ENCODE assay signal across 6 cellular contexts in genomic region chr15:79738198-79738597, GRCh38.
"Had no signal": no experiment of that assay in that cellular context is flagged by ENCODE, and none has a peak within 500 bp of the region (broad histone marks: within the 10 kb centered on the region; RNA-seq: fewer than 3 reads in every experiment).

No MANE protein-coding gene starts in this region.

- ATAC-seq: GM23338, HepG2 had no signal

- H3K4me2 ChIP-seq: GM23338 had no signal

- H2AFZ ChIP-seq: GM23338 had no signal

- DNase-seq: H9, HCEC 1CT, KBM-7 had no signal

- H3K4me3 ChIP-seq: GM23338 had no signal

- H3K27ac ChIP-seq: HL-60 had no signal
